Comparison of ENCODE assay signal across 8 cellular contexts in genomic region chrX:20530319-20530979, GRCh38.
DNase-seq lines count a peak whose midpoint lies in the region; ATAC-seq, FAIRE-seq and TF ChIP-seq lines count a peak whose summit lies in the region.

No MANE protein-coding gene starts in this region.

- DNase-seq in RPMI7951 (ENCODE audit: low read depth) (peak; percentile 46), pancreas (peak in 5 of 6 donors; percentile 9 to 62 (median 39)), OCI-M2 (lab: John Stamatoyannopoulos, UW; ENCODE audit: unreplicated experiment) (no peak)
- DNase-seq in activated effector memory CD4-positive, alpha-beta T cell treated with anti-CD3 and anti-CD28 coated beads, Interleukin-2, amount 50 U/mL, for 16 hours = peak; percentile 74

- no peaks in the 10 kb centered on the region for H4K20me1 ChIP-seq in KMS-11 (ENCODE audit: insufficient read depth)

- no peaks in the 10 kb centered on the region for H3K27me3 ChIP-seq in KMS-11 (ENCODE audit: insufficient read depth, low read depth)
- no peaks in the 10 kb centered on the region for H3K27me3 ChIP-seq in gastroesophageal sphincter
- H3K27me3 ChIP-seq in pancreas = peaks cover 0 to 5% (median 0%) of the 10 kb centered on the region in 4 donors

- H3K9me3 ChIP-seq in gastroesophageal sphincter = no peaks in the 10 kb centered on the region
- H3K9me3 ChIP-seq in pancreas = no peaks in the 10 kb centered on the region

- no peak for TF ChIP-seq POLR2A in gastroesophageal sphincter (IDR thresholded peaks at IDR 0.05)

- intact Hi-C loops in pancreas (cut with DNase I) = loop anchor here in 1 of 3 donors (10.0 kb wide), 1 partner anchor 954 kb away; no protein-coding TSS in a partner anchor

- no peak for TF ChIP-seq EP300 in gastroesophageal sphincter (IDR thresholded peaks at IDR 0.05)

- H3K27ac ChIP-seq in KMS-11 (no peak overlapping the region), gastroesophageal sphincter (peak overlapping the region in 2 of 4 donors; percentile 30 to 49), pancreas (no peak overlapping the region)

- H3K36me3 ChIP-seq in KMS-11 (ENCODE audit: insufficient read depth) = no peaks in the 10 kb centered on the region
- no peaks in the 10 kb centered on the region for H3K36me3 ChIP-seq in gastroesophageal sphincter
- H3K36me3 ChIP-seq in pancreas = no peaks in the 10 kb centered on the region

- H2AFZ ChIP-seq in KMS-11 (ENCODE audit: low read depth) = peak overlapping the region; percentile 51

- H3K4me1 ChIP-seq in KMS-11 (ENCODE audit: low read depth, poor library complexity, severe bottlenecking) (peaks cover 11% of the 10 kb centered on the region), gastroesophageal sphincter (peaks cover 0 to 40% (median 4%) of the 10 kb centered on the region in 3 donors), pancreas (no peaks in the 10 kb centered on the region)

- H3K9ac ChIP-seq in KMS-11 = no peak overlapping the region

- 1 to 14% methylated on average over 12 to 13 of the region's 13 CpGs for WGBS in gastroesophageal sphincter (ENCODE audit: low coverage in 1 of 2), 2 donors
- 4 to 10% methylated on average over 13 of the region's 13 CpGs for WGBS in pancreas, 2 donors

- TF ChIP-seq CTCF in GM12872 (IDR thresholded peaks at IDR 0.05; ENCODE audit: insufficient read depth, low read depth, low read length) (peak; percentile 52; the same call in 2 of the 3 replicates), KMS-11 (conservative IDR thresholded peaks at IDR 0.05; ENCODE audit: low read depth, low read length) (peak; percentile 82), gastroesophageal sphincter (IDR thresholded peaks at IDR 0.05) (peak; percentile 49 to 82 (median 62)), pancreas (IDR thresholded peaks at IDR 0.05) (peak; percentile 61 to 74 (median 68))

- ATAC-seq in gastroesophageal sphincter (peak; percentile 66), pancreas (peak; percentile 58 to 91 (median 82)), HG02973 (IDR thresholded peaks at IDR 0.05; ENCODE audit: unreplicated experiment) (no peak)

- peak overlapping the region; percentile 13; the same call in 1 of the 2 replicates for H3K4me2 ChIP-seq in KMS-11

- no peak overlapping the region for H3K4me3 ChIP-seq in KMS-11 (IDR thresholded peaks at IDR 0.05; ENCODE audit: insufficient read depth, low read depth, low read length)
- H3K4me3 ChIP-seq in gastroesophageal sphincter = peak overlapping the region; percentile 24
- H3K4me3 ChIP-seq in pancreas = no peak overlapping the region

- H3K79me2 ChIP-seq in KMS-11 (ENCODE audit: insufficient read depth, low read depth) = no peaks in the 10 kb centered on the region

- peak; percentile 94 for FAIRE-seq in pancreas (lab: Jason Lieb, UNC)

Comparison
In these comparisons a context has a peak if more than half of its experiments do, and no peak if none do; other contexts are left out.
1. H3K4me3 ChIP-seq: peak in gastroesophageal sphincter (2 of 2); none in KMS-11 (single experiment) and pancreas (0 of 4).
2. Peak in every context shown above with its lines, with median percentiles within 50 percentile points of each other: CTCF ChIP-seq.